In genomic region chr11:101584129-101584515, GRCh38 we compare ENCODE assay signal across 11 cellular contexts. TPM values are rescaled to one million over a fixed set of nuclear protein-coding genes. Genes with fewer than 3 reads are reported as not detected.
DNase-seq lines count a peak whose midpoint lies in the region; ATAC-seq and TF ChIP-seq lines count a peak whose summit lies in the region.
"Had no signal": no experiment of that assay in that cellular context is flagged by ENCODE, and none has a peak within 500 bp of the region (broad histone marks: within the 10 kb centered on the region; RNA-seq: fewer than 3 reads in every experiment).

No MANE protein-coding gene starts in this region.

- no peak for ATAC-seq in GM21619 (IDR thresholded peaks at IDR 0.05; ENCODE audit: unreplicated experiment)
- ATAC-seq: CD8-positive, alpha-beta T cell; naive thymus-derived CD4-positive, alpha-beta T cell had no signal

- H3K4me2 ChIP-seq in OCI-LY7 (ENCODE audit: low read length) (peak overlapping the region; percentile 46; the same call in 1 of the 2 replicates), neural cell (ENCODE audit: low read length) (no peak overlapping the region)

- H3K9ac ChIP-seq in neural cell (ENCODE audit: low read length) = no peak overlapping the region
- no peak overlapping the region for H3K9ac ChIP-seq in colonic mucosa (ENCODE audit: low read depth in 2 of 2, low read length in 2 of 2)

- H3K9me3 ChIP-seq in OCI-LY7 (ENCODE audit: low read length) (peaks cover 12% of the 10 kb centered on the region; the same call in 1 of the 2 replicates), esophagus muscularis mucosa (no peaks in the 10 kb centered on the region), neural cell (ENCODE audit: low read length) (no peaks in the 10 kb centered on the region), thyroid gland (no peaks in the 10 kb centered on the region), colonic mucosa (no peaks in the 10 kb centered on the region)

- no peaks in the 10 kb centered on the region for H4K20me1 ChIP-seq in OCI-LY7 (ENCODE audit: insufficient read depth, low read length)
- no peaks in the 10 kb centered on the region for H4K20me1 ChIP-seq in neural cell (ENCODE audit: insufficient read depth)

- no peaks in the 10 kb centered on the region for H3K36me3 ChIP-seq in OCI-LY7 (ENCODE audit: insufficient read depth, low read length)
- no peaks in the 10 kb centered on the region for H3K36me3 ChIP-seq in esophagus muscularis mucosa
- no peaks in the 10 kb centered on the region for H3K36me3 ChIP-seq in neural cell (ENCODE audit: insufficient read depth, low read length)
- no peaks in the 10 kb centered on the region for H3K36me3 ChIP-seq in thyroid gland
- no peaks in the 10 kb centered on the region for H3K36me3 ChIP-seq in colonic mucosa

- H3K4me3 ChIP-seq in OCI-LY7 (ENCODE audit: low read depth, low read length, poor library complexity, severe bottlenecking) = no peak overlapping the region
- H3K4me3 ChIP-seq in esophagus muscularis mucosa = peak overlapping the region; percentile 74 to 79 (median 76)
- peak overlapping the region; percentile 78 for H3K4me3 ChIP-seq in neural cell (ENCODE audit: low read length)
- H3K4me3 ChIP-seq in thyroid gland (replicated peaks in 1 of 3) = peak overlapping the region in 2 of 3 donors; percentile 62 to 68
- no peak overlapping the region for H3K4me3 ChIP-seq in colonic mucosa

- 19% methylated on average over 8 of the region's 8 CpGs for WGBS in esophagus muscularis mucosa
- 15 to 18% methylated on average over 8 of the region's 8 CpGs for WGBS in thyroid gland, 2 donors

- TF ChIP-seq POLR2A in esophagus muscularis mucosa (IDR thresholded peaks at IDR 0.05; ENCODE audit: low read depth) (no peak), thyroid gland (IDR thresholded peaks at IDR 0.05) (no peak)

- intact Hi-C loops in OCI-LY7 (cut with micrococcal nuclease; ENCODE audit: unreplicated experiment) = no loop called here
- intact Hi-C loops in esophagus muscularis mucosa (cut with DNase I) = loop anchor here (5.0 to 10.0 kb wide), 2 partner anchors 99 to 142 kb away; no protein-coding TSS in a partner anchor
- intact Hi-C loops in thyroid gland (cut with DNase I) = loop anchor here (10.0 kb wide), 1 partner anchor 89 kb away; no protein-coding TSS in a partner anchor
- intact Hi-C loops in colonic mucosa (cut with DNase I) = no loop called here

- POLR2A ChIA-PET in OCI-LY7 (lab: Charles Lee) = interaction anchor here (0.8 to 1.5 kb wide), 3 partner anchors 11 to 30 kb away, joined by 3 to 6 read pairs (median 4); no protein-coding TSS in a partner anchor

- no TSS peak for BruUV-seq in OCI-LY7 (replicated peaks; lab: Mats Ljungman, UMichigan)

- H3K9me2 ChIP-seq in OCI-LY7 (ENCODE audit: insufficient read depth, low read length) (no peaks in the 10 kb centered on the region; the same call in 1 of the 2 replicates), neural cell (ENCODE audit: insufficient read depth, low read length) (no peaks in the 10 kb centered on the region)

- no peaks in the 10 kb centered on the region for H3K79me2 ChIP-seq in OCI-LY7 (ENCODE audit: insufficient read depth, low read depth, low read length)
- H3K79me2 ChIP-seq in neural cell (replicated peaks; ENCODE audit: insufficient read depth, low read length) = no peaks in the 10 kb centered on the region

- no peaks in the 10 kb centered on the region for H3F3A ChIP-seq in neural cell (ENCODE audit: insufficient read depth, low read length, poor library complexity, severe bottlenecking)

- peak; percentile 6 for TF ChIP-seq EP300 in esophagus muscularis mucosa (IDR thresholded peaks at IDR 0.05)
- TF ChIP-seq EP300 in neural cell (conservative IDR thresholded peaks at IDR 0.05; ENCODE audit: poor library complexity, severe bottlenecking) = no peak

- TF ChIP-seq CTCF in OCI-LY7 (conservative IDR thresholded peaks at IDR 0.05; ENCODE audit: low read length) (no peak), esophagus muscularis mucosa (IDR thresholded peaks at IDR 0.05) (no peak), neural cell (IDR thresholded peaks at IDR 0.05; ENCODE audit: poor library complexity, severe bottlenecking) (no peak), thyroid gland (IDR thresholded peaks at IDR 0.05) (no peak), colonic mucosa (IDR thresholded peaks at IDR 0.05) (no peak)

- TF ChIP-seq RAD21 in neural cell (conservative IDR thresholded peaks at IDR 0.05) = no peak

- H3K27ac ChIP-seq in OCI-LY7 (ENCODE audit: low read depth, low read length, poor library complexity, severe bottlenecking) (peak overlapping the region; percentile 31), esophagus muscularis mucosa (replicated peaks in 1 of 4) (peak overlapping the region; percentile 89 to 96 (median 92)), neural cell (ENCODE audit: low read length) (no peak overlapping the region), thyroid gland (peak overlapping the region; percentile 79 to 96 (median 85)), colonic mucosa (no peak overlapping the region)

- H3K4me1 ChIP-seq in OCI-LY7 (ENCODE audit: insufficient read depth, low read length, poor library complexity, severe bottlenecking) (peaks cover 22% of the 10 kb centered on the region), esophagus muscularis mucosa (peaks cover 3 to 14% (median 10%) of the 10 kb centered on the region in 4 donors), thyroid gland (peaks cover 6 to 10% of the 10 kb centered on the region in 2 donors), colonic mucosa (no peaks in the 10 kb centered on the region)

- CTCF ChIA-PET in OCI-LY7 (lab: Charles Lee; ENCODE audit: unreplicated experiment) = no interaction called here

- H2AFZ ChIP-seq in OCI-LY7 (ENCODE audit: low read length) (peak overlapping the region; percentile 39), neural cell (ENCODE audit: low read depth, low read length) (no peak overlapping the region)

- H3K27me3 ChIP-seq in esophagus muscularis mucosa (peaks cover 0 to 14% (median 0%) of the 10 kb centered on the region in 4 donors), neural cell (ENCODE audit: insufficient read depth, low read depth, low read length) (peaks cover 46% of the 10 kb centered on the region), thyroid gland (no peaks in the 10 kb centered on the region), colonic mucosa (peaks cover 11% of the 10 kb centered on the region)

- no peak for DNase-seq in OCI-LY7 (ENCODE audit: low spot score)
- no peak for DNase-seq in esophagus muscularis mucosa (ENCODE audit: extremely low spot score)
- no peak for DNase-seq in thyroid gland
- DNase-seq in colonic mucosa = no peak
- DNase-seq in NCI-H187 treated with DMSO at 0.1 percent for 48 hours (lab: John Stamatoyannopoulos, UW) = no peak
- DNase-seq in activated CD4-positive, CD25-positive, alpha-beta regulatory T cell treated with anti-CD3 and anti-CD28 coated beads, Interleukin-2, amount 50 U/mL, for 72 hours = no peak
- DNase-seq: CD8-positive, alpha-beta T cell; effector memory CD4-positive, alpha-beta T cell; naive thymus-derived CD4-positive, alpha-beta T cell had no signal

TF ChIP-seq in neural cell, 6 proteins besides CTCF, POLR2A, EP300 and RAD21:
- TF ChIP-seq TAF1 (IDR thresholded peaks at IDR 0.05; ENCODE audit: low read depth) (no peak), SMC3 (conservative IDR thresholded peaks at IDR 0.05; ENCODE audit: poor library complexity) (no peak), POLR2AphosphoS5 (IDR thresholded peaks at IDR 0.05) (no peak), EZH2 (IDR thresholded peaks at IDR 0.05; ENCODE audit: borderline replicate concordance, insufficient read depth, low read length, poor library complexity, severe bottlenecking) (no peak), MXI1 (conservative IDR thresholded peaks at IDR 0.05; ENCODE audit: poor library complexity, severe bottlenecking) (no peak), REST (IDR thresholded peaks at IDR 0.05; ENCODE audit: borderline replicate concordance) (no peak)

RNA-seq across cellular contexts. Expression of gene TRPC6, which starts 0.3 kb away (rescaled TPM):
- total RNA-seq in OCI-LY7 (2014; rRNA removed; shearing (Covaris generic)) = 0.13 TPM in 1 of 2 replicates, not detected in the other
- total RNA-seq in OCI-LY7 (2022) (0.15 TPM in 1 of 2 replicates, not detected in the other), esophagus muscularis mucosa (10 to 100 TPM; 55.5 to 77.3 (median 65.8) TPM), thyroid gland (10 to 100 TPM; 14.1 to 28.4 (median 19.4) TPM), colonic mucosa (under 1 TPM; 0.37 to 0.96 TPM)
- polyA plus RNA-seq in neural cell = 0.11 and 0.30 TPM in 2 replicates
- polyA minus RNA-seq in neural cell = under 0.01 TPM in 1 of 2 replicates, not detected in the other
- total RNA-seq: CD8-positive, alpha-beta T cell; naive thymus-derived CD4-positive, alpha-beta T cell had no signal
- polyA plus RNA-seq: naive thymus-derived CD4-positive, alpha-beta T cell had no signal

Comparison
In these comparisons a context has a peak if more than half of its experiments do, and no peak if none do; other contexts are left out.
1. H3K27ac ChIP-seq: peak in OCI-LY7 (single experiment), esophagus muscularis mucosa (4 of 4) and thyroid gland (3 of 3); none in neural cell (single experiment) and colonic mucosa (single experiment).
2. H3K4me3 ChIP-seq: peak in esophagus muscularis mucosa (4 of 4), neural cell (single experiment) and thyroid gland (2 of 3); none in OCI-LY7 (single experiment) and colonic mucosa (single experiment).
3. RNA of gene TRPC6, which starts 0.3 kb away (total RNA-seq): 55.5 to 77.3 TPM in esophagus muscularis mucosa and 14.1 to 28.4 TPM in thyroid gland; 0.37 to 0.96 TPM in colonic mucosa and 0.13 to 0.15 TPM in OCI-LY7; every median in the first group is over 4 times any median in the second.
4. intact Hi-C loops: an anchor here in esophagus muscularis mucosa (5.0 to 10.0 kb wide) and thyroid gland (10.0 kb wide); none called in OCI-LY7 and colonic mucosa.